In genomic region chr14:33716921-33717320, GRCh38 we compare ENCODE assay signal across 19 cellular contexts.
DNase-seq lines count a peak whose midpoint lies in the region; ATAC-seq and TF ChIP-seq lines count a peak whose summit lies in the region.
"Had no signal": no experiment of that assay in that cellular context is flagged by ENCODE, and none has a peak within 500 bp of the region (broad histone marks: within the 10 kb centered on the region; RNA-seq: fewer than 3 reads in every experiment).

No MANE protein-coding gene starts in this region.

- no peaks in the 10 kb centered on the region for H4K20me1 ChIP-seq in GM23338 (replicated peaks; ENCODE audit: insufficient read depth)
- H4K20me1 ChIP-seq: BLaER1 had no signal

- no peak for ATAC-seq in GM23338
- ATAC-seq: CD8-positive, alpha-beta T cell; GM12878 had no signal

- H3F3A ChIP-seq in GM23338 (replicated peaks; ENCODE audit: low read depth): no peaks in the 10 kb centered on the region

- H3K27me3 ChIP-seq in GM23338 (ENCODE audit: insufficient read depth): no peaks in the 10 kb centered on the region
- H3K27me3 ChIP-seq: BE2C, BLaER1 had no signal

- TF ChIP-seq CTCF in GM23338 (conservative IDR thresholded peaks at IDR 0.05; ENCODE audit: low read depth in 2 of 2) (no peak), osteocyte (IDR thresholded peaks at IDR 0.05) (no peak)

- H3K4me3 Mint-ChIP-seq in GM23338 (no peak overlapping the region), osteocyte (ENCODE audit: unreplicated experiment) (no peak overlapping the region)
- H3K4me3 Mint-ChIP-seq: CD4-positive, alpha-beta T cell; CD8-positive, alpha-beta T cell had no signal

- H3K4me2 ChIP-seq in GM23338: no peak overlapping the region
- H3K4me2 ChIP-seq: BLaER1 had no signal

- no peak overlapping the region for H3K4me3 ChIP-seq in GM23338
- H3K4me3 ChIP-seq: BLaER1, GM12878 had no signal

- H3K27ac Mint-ChIP-seq in GM23338: 0 out of 2 replicates have a peak overlapping the region, but pooled peaks have one; percentile 16
- peak overlapping the region; percentile 49 for H3K27ac Mint-ChIP-seq in osteocyte (ENCODE audit: unreplicated experiment)
- H3K27ac Mint-ChIP-seq: CD4-positive, alpha-beta T cell; CD8-positive, alpha-beta T cell had no signal

- H3K27me3 Mint-ChIP-seq in GM23338 (ENCODE audit: insufficient read depth, low read depth, poor library complexity) (no peaks in the 10 kb centered on the region), osteocyte (ENCODE audit: unreplicated experiment) (no peaks in the 10 kb centered on the region)

- H3K9me2 ChIP-seq in GM23338 (ENCODE audit: insufficient read depth): peaks cover 12% of the 10 kb centered on the region

- H3K36me3 ChIP-seq in GM23338 (ENCODE audit: insufficient read depth): no peaks in the 10 kb centered on the region
- H3K36me3 ChIP-seq: BE2C, BLaER1 had no signal

- peaks cover 4% of the 10 kb centered on the region; the same call in 1 of the 2 replicates for H3K4me1 ChIP-seq in GM23338 (ENCODE audit: insufficient read depth)
- H3K4me1 ChIP-seq: BE2C, BLaER1, Caco-2 had no signal

- no peak overlapping the region for H2AFZ ChIP-seq in GM23338

- H3K27ac ChIP-seq in GM23338 (ENCODE audit: low read depth): no peak overlapping the region
- H3K27ac ChIP-seq: BLaER1, C4-2B had no signal

- no peak for DNase-seq in GM23338 (ENCODE audit: low spot score)
- peak; percentile 44 for DNase-seq in astrocyte of the hippocampus (ENCODE audit: low read depth, low spot score)
- DNase-seq in osteocyte (ENCODE audit: extremely low spot score, unreplicated experiment): no peak
- no peak for DNase-seq in kidney tubule cell (ENCODE audit: low spot score)
- no peak for DNase-seq in SHP77 (lab: John Stamatoyannopoulos, UW)
- no peak for DNase-seq in C1 segment of cervical spinal cord (lab: John Stamatoyannopoulos, UW)
- DNase-seq: 8988T; ACHN; BE2C; Caco-2; Calu3; CD4-positive, alpha-beta T cell; CD8-positive, alpha-beta T cell; DMS79 treated with DMSO at 0.1 percent for 48 hours; EL; GDM1 had no signal

- H3K9me3 Mint-ChIP-seq in GM23338 (no peaks in the 10 kb centered on the region), osteocyte (ENCODE audit: unreplicated experiment) (peaks cover 4% of the 10 kb centered on the region)
- H3K9me3 Mint-ChIP-seq: CD4-positive, alpha-beta T cell; CD8-positive, alpha-beta T cell had no signal

- H3K4me1 Mint-ChIP-seq in GM23338: peaks cover 6% of the 10 kb centered on the region
- peaks cover 30% of the 10 kb centered on the region for H3K4me1 Mint-ChIP-seq in osteocyte (ENCODE audit: unreplicated experiment)

- H3K36me3 Mint-ChIP-seq in GM23338 (ENCODE audit: low read depth) (no peaks in the 10 kb centered on the region), osteocyte (ENCODE audit: unreplicated experiment) (no peaks in the 10 kb centered on the region)
- H3K36me3 Mint-ChIP-seq: CD8-positive, alpha-beta T cell had no signal

- H3K79me2 ChIP-seq in GM23338 (replicated peaks; ENCODE audit: insufficient read depth): no peaks in the 10 kb centered on the region

TF ChIP-seq in GM23338, 12 proteins besides CTCF, POLR2A, EP300 and RAD21 (continues in another document):
- TF ChIP-seq ETS1 (IDR thresholded peaks at IDR 0.05) (no peak), ZNF331 (CRISPR knock-in tag; IDR thresholded peaks at IDR 0.05; ENCODE audit: low read depth) (no peak), STAT1 (IDR thresholded peaks at IDR 0.05; ENCODE audit: unreplicated experiment) (no peak), REST (IDR thresholded peaks at IDR 0.05; ENCODE audit: unreplicated experiment) (no peak), EZH2phosphoT487 (IDR thresholded peaks at IDR 0.05; ENCODE audit: unreplicated experiment) (no peak), ZNF462 (CRISPR knock-in tag; IDR thresholded peaks at IDR 0.05) (no peak)
